ENCODE assay signal across 2 cellular contexts in the genomic region with DNA sequence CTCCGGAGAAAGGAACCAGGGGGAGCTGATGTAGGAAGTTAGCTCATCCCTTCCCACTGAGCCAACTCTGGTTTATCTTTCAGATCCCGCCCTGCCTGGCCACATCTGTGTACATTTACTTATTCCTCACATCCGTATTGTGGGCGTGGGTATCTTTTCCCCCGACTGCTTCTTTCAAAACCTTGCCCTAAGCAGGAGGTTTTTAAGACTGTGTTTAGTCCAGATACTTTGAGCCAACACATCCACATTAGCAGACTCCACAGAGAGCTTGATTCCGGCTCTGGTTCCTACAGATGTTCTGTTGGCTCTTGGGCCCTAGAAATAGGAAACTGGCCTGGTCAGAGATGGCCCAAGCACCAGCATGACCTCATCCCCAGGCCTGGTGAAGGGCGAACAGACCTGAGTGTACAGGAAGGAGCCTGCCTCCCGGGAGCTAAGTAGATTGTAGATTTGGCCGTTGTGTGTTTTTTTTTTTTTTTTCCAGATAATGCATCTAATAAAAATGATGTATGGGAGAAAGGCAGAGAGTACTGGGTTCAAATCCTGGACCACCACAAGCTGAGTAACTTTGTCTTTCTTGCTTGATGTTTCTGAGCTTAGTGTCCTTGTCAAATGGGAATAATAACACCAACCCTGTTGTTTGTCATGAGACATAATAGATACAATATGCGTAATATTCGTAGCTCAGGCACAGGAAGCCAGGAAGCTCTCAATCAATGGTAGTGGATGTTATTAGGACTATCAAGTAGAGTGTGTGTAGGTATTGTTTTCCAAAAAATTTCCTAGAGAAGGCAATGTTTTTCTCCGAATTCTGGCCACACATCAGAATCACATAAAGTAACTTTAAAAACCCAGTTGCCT.
TF ChIP-seq lines count a peak whose summit lies in the region.

No MANE protein-coding gene starts in this region.

TF ChIP-seq in HEK293, 187 proteins besides CTCF, POLR2A, EP300 and RAD21:
- TF ChIP-seq ZNF571 (tag by site-specific recombination; IDR thresholded peaks at IDR 0.05) = no peak
- TF ChIP-seq ZBTB17 (tag by site-specific recombination; IDR thresholded peaks at IDR 0.05) = peak; percentile 39
- TF ChIP-seq ZNF394 (tag by site-specific recombination; IDR thresholded peaks at IDR 0.05; ENCODE audit: borderline replicate concordance) = peak; percentile 37; the same call in 1 of the 2 replicates
- no peak for TF ChIP-seq ZNF266 (tag by site-specific recombination; IDR thresholded peaks at IDR 0.05; ENCODE audit: low read depth)
- TF ChIP-seq MYNN (tag by site-specific recombination; IDR thresholded peaks at IDR 0.05; ENCODE audit: borderline replicate concordance) = no peak
- TF ChIP-seq ZNF121 (tag by site-specific recombination; IDR thresholded peaks at IDR 0.05) = no peak
- no peak for TF ChIP-seq ZIC2 (tag by site-specific recombination; IDR thresholded peaks at IDR 0.05)
- TF ChIP-seq ZXDB (tag by site-specific recombination; IDR thresholded peaks at IDR 0.05) = no peak
- TF ChIP-seq, protein P1, sequence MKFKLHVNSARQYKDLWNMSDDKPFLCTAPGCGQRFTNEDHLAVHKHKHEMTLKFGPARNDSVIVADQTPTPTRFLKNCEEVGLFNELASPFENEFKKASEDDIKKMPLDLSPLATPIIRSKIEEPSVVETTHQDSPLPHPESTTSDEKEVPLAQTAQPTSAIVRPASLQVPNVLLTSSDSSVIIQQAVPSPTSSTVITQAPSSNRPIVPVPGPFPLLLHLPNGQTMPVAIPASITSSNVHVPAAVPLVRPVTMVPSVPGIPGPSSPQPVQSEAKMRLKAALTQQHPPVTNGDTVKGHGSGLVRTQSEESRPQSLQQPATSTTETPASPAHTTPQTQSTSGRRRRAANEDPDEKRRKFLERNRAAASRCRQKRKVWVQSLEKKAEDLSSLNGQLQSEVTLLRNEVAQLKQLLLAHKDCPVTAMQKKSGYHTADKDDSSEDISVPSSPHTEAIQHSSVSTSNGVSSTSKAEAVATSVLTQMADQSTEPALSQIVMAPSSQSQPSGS (tag by site-specific recombination; IDR thresholded peaks at IDR 0.05; ENCODE audit: low read depth) = 0 out of 2 replicates have a peak, but pooled peaks have one; percentile 17
- TF ChIP-seq ZNF600 (tag by site-specific recombination; IDR thresholded peaks at IDR 0.05) = peak; percentile 50
- TF ChIP-seq, protein P2, sequence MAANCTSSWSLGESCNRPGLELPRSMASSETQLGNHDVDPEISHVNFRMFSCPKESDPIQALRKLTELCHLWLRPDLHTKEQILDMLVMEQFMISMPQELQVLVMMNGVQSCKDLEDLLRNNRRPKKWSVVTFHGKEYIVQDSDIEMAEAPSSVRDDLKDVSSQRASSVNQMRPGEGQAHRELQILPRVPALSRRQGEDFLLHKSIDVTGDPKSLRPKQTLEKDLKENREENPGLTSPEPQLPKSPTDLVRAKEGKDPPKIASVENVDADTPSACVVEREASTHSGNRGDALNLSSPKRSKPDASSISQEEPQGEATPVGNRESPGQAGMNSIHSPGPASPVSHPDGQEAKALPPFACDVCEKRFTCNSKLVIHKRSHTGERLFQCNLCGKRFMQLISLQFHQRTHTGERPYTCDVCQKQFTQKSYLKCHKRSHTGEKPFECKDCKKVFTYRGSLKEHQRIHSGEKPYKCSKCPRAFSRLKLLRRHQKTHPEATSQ (tag by site-specific recombination; IDR thresholded peaks at IDR 0.05) = no peak

TF ChIP-seq in endothelial cell of umbilical vein, 7 proteins besides CTCF, POLR2A, EP300 and RAD21:
- TF ChIP-seq POLR2AphosphoS5 (IDR thresholded peaks at IDR 0.05; ENCODE audit: insufficient read depth, low read depth, low read length) (no peak), FOS (IDR thresholded peaks at IDR 0.05; ENCODE audit: borderline replicate concordance, insufficient read depth, low read length) (peak; percentile 28), EZH2 (IDR thresholded peaks at IDR 0.05; ENCODE audit: borderline replicate concordance, low read depth, low read length, severe bottlenecking) (no peak), MYC (IDR thresholded peaks at IDR 0.05; ENCODE audit: low read depth, low read length) (no peak), JUN (IDR thresholded peaks at IDR 0.05; ENCODE audit: borderline replicate concordance, insufficient read depth, insufficient read length, low read depth) (peak; percentile 15), GATA2 (IDR thresholded peaks at IDR 0.05; ENCODE audit: insufficient read depth, insufficient read length, low read depth, low read length) (peak; percentile 55)
- TF ChIP-seq, protein P3, sequence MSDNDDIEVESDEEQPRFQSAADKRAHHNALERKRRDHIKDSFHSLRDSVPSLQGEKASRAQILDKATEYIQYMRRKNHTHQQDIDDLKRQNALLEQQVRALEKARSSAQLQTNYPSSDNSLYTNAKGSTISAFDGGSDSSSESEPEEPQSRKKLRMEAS (IDR thresholded peaks at IDR 0.05; ENCODE audit: insufficient read depth, insufficient read length) = no peak
